In the genomic region with DNA sequence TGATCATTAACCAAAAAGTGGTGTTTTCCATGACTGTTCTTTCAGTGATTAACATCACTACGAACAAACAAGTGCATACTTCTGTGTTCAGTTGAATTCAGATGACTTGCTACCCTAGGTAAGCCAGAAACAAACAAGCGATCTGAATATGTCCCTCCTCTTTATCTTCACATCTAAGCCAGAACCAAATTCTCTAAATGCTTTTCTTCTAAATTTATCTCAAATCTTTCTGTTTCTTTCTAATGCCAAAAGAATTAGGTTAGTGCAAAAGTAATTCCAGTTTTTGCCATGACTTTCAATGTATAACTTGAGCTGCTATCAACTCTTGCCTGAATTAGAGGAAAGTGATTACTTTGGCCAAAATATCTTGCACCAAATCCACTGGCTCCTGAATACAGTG, we compare ENCODE assay signal across 8 cellular contexts.
"Had no signal": no experiment of that assay in that cellular context is flagged by ENCODE, and none has a peak within 500 bp of the region (broad histone marks: within the 10 kb centered on the region; RNA-seq: fewer than 3 reads in every experiment).

No MANE protein-coding gene starts in this region.

- H3K4me3 ChIP-seq: GM23248, HAP-1 had no signal

- H3K9ac ChIP-seq: GM23248 had no signal

- H3K36me3 ChIP-seq: HAP-1 had no signal

- DNase-seq: GM23248, GOT3, H7, HFFc6 had no signal

- ATAC-seq: HCT116, HepG2 had no signal

- H2AFZ ChIP-seq: GM23248 had no signal

- H3K27ac ChIP-seq: GM23248, HL-60 had no signal

- H3K9me3 ChIP-seq: HAP-1 had no signal

- H3K4me1 ChIP-seq: HAP-1 had no signal
